Comparison of ENCODE assay signal across 8 cellular contexts in genomic region chr14:53151867-53152626, GRCh38. TPM values are rescaled to one million over a fixed set of nuclear protein-coding genes. Genes with fewer than 3 reads are reported as not detected.
DNase-seq lines count a peak whose midpoint lies in the region; ATAC-seq, FAIRE-seq and TF ChIP-seq lines count a peak whose summit lies in the region.

No MANE protein-coding gene starts in this region.

- FAIRE-seq in GM12891 (lab: Jason Lieb, UNC): peak; percentile 80

- peak; percentile 40 for DNase-seq in GM12891 (ENCODE audit: insufficient read length, low spot score)
- peak; percentile 60 for DNase-seq in NCI-H1694 treated with DMSO at 0.1 percent for 48 hours (lab: John Stamatoyannopoulos, UW)
- peak; percentile 75 for DNase-seq in activated CD4-positive, CD25-positive, alpha-beta regulatory T cell treated with anti-CD3 and anti-CD28 coated beads, Interleukin-2, amount 50 U/mL, for 72 hours
- peak; percentile 67 for DNase-seq in cerebellum (ENCODE audit: low spot score)
- peak; percentile 65 for DNase-seq in kidney tubule cell (ENCODE audit: low spot score)
- peak; percentile 72 to 74 for DNase-seq in stimulated activated CD4-positive, alpha-beta T cell treated with anti-CD3 and anti-CD28 coated beads, Interleukin-2, amount 100 ng/mL, for 24 hours

- ATAC-seq in HG02759 (IDR thresholded peaks at IDR 0.05; ENCODE audit: unreplicated experiment) (peak; percentile 15), GM18520 (IDR thresholded peaks at IDR 0.05; ENCODE audit: unreplicated experiment) (no peak)

- TF ChIP-seq POLR2A in GM12891 (IDR thresholded peaks at IDR 0.05; ENCODE audit: low read depth, low read length): no peak

TF ChIP-seq in GM12891, 5 proteins besides CTCF, POLR2A, EP300 and RAD21:
- TF ChIP-seq POLR2AphosphoS5 (IDR thresholded peaks at IDR 0.05; ENCODE audit: low read depth, low read length): no peak
- TF ChIP-seq TAF1 (IDR thresholded peaks at IDR 0.05; ENCODE audit: low read depth, low read length): no peak
- TF ChIP-seq POU2F2 (IDR thresholded peaks at IDR 0.05; ENCODE audit: low read depth, low read length): no peak
- no peak for TF ChIP-seq PAX5 (IDR thresholded peaks at IDR 0.05; ENCODE audit: insufficient read depth, low read length, severe bottlenecking)
- no peak for TF ChIP-seq SPI1 (IDR thresholded peaks at IDR 0.05; ENCODE audit: low read depth, low read length)

RNA-seq across cellular contexts. Expression of gene DDHD1, which starts 1.1 kb away (rescaled TPM):
- 9.3 TPM for polyA plus RNA-seq in GM12891 (2012; ENCODE audit: low read depth, missing spikeins)
- total RNA-seq in cerebellum: 62.8 TPM
